In genomic region chr5:163504091-163504931, GRCh38 we compare ENCODE assay signal across 8 cellular contexts. TPM values are rescaled to one million over a fixed set of nuclear protein-coding genes. Genes with fewer than 3 reads are reported as not detected.
DNase-seq lines count a peak whose midpoint lies in the region; ATAC-seq and TF ChIP-seq lines count a peak whose summit lies in the region.

No MANE protein-coding gene starts in this region.

- no peak for TF ChIP-seq POLR2A in breast epithelium (IDR thresholded peaks at IDR 0.05)

- no peak for TF ChIP-seq CTCF in BE2C (IDR thresholded peaks at IDR 0.05; ENCODE audit: low read depth, low read length)
- TF ChIP-seq CTCF in breast epithelium (IDR thresholded peaks at IDR 0.05), result no peak

- no peaks in the 10 kb centered on the region; the same call in 1 of the 2 replicates for H3K36me3 ChIP-seq in BE2C
- no peaks in the 10 kb centered on the region for H3K36me3 ChIP-seq in breast epithelium

- no peaks in the 10 kb centered on the region for H3K4me1 ChIP-seq in BE2C
- peaks cover 5 to 18% of the 10 kb centered on the region in 2 donors for H3K4me1 ChIP-seq in breast epithelium

- H3K9me3 ChIP-seq in BE2C (no peaks in the 10 kb centered on the region), breast epithelium (no peaks in the 10 kb centered on the region)

- H3K4me3 ChIP-seq in BE2C (ENCODE audit: low read depth, low read length), result peak overlapping the region; percentile 98
- peak overlapping the region; percentile 58 to 75 (median 71) for H3K4me3 ChIP-seq in breast epithelium
- H3K4me3 ChIP-seq in skin epidermis, result peak overlapping the region; percentile 65 to 91 (median 78)

- DNase-seq in BE2C (peak; percentile 14), SW480 (ENCODE audit: low spot score) (peak; percentile 44), breast epithelium (ENCODE audit: low spot score in 2 of 2) (peak in 1 of 2 donors; percentile 73), iris pigment epithelial cell (ENCODE audit: low read depth) (peak; percentile 71)

- intact Hi-C loops in breast epithelium (cut with DNase I; ENCODE audit: low total_unique reads), result no loop called here

- H3K27ac ChIP-seq in breast epithelium (peak overlapping the region; percentile 98 to 99), skin epidermis (peak overlapping the region in 20 of 21 experiments; percentile 91 to 99 (median 97))

- ATAC-seq in HG03354 (IDR thresholded peaks at IDR 0.05; ENCODE audit: poor library complexity, severe bottlenecking, unreplicated experiment) (peak; percentile 3), HG03342 (IDR thresholded peaks at IDR 0.05; ENCODE audit: unreplicated experiment) (no peak), HG02571 (IDR thresholded peaks at IDR 0.05; ENCODE audit: unreplicated experiment) (no peak)

- H3K27me3 ChIP-seq in BE2C, result no peaks in the 10 kb centered on the region
- no peaks in the 10 kb centered on the region for H3K27me3 ChIP-seq in breast epithelium

RNA-seq across cellular contexts. Expression of gene MAT2B, which starts 1.1 kb away (rescaled TPM):
- 35.7 TPM for polyA plus RNA-seq in BE2C (2012; ENCODE audit: insufficient read depth, insufficient read length, low read depth)
- 10 to 100 TPM; 49.0 to 68.8 (median 55.4) TPM for total RNA-seq in breast epithelium

RNA-seq across cellular contexts. Expression of gene HMMR, which starts 43.9 kb away (rescaled TPM):
- polyA plus RNA-seq in BE2C (2012; ENCODE audit: insufficient read depth, insufficient read length, low read depth), result 3.2 TPM
- total RNA-seq in breast epithelium, result 1 to 10 TPM in 1 of 3 donors, under 1 TPM in 1, not detected in 1; 0.15 to 3.5 TPM

RNA-seq across cellular contexts. Expression of gene NUDCD2, which starts 44.4 kb away (rescaled TPM):
- 134 TPM for polyA plus RNA-seq in BE2C (2012; ENCODE audit: insufficient read depth, insufficient read length, low read depth)
- total RNA-seq in breast epithelium, result 1 to 10 TPM; 7.0 to 9.8 (median 7.2) TPM
